17 cellular contexts compared by ENCODE assay signal in the genomic region with DNA sequence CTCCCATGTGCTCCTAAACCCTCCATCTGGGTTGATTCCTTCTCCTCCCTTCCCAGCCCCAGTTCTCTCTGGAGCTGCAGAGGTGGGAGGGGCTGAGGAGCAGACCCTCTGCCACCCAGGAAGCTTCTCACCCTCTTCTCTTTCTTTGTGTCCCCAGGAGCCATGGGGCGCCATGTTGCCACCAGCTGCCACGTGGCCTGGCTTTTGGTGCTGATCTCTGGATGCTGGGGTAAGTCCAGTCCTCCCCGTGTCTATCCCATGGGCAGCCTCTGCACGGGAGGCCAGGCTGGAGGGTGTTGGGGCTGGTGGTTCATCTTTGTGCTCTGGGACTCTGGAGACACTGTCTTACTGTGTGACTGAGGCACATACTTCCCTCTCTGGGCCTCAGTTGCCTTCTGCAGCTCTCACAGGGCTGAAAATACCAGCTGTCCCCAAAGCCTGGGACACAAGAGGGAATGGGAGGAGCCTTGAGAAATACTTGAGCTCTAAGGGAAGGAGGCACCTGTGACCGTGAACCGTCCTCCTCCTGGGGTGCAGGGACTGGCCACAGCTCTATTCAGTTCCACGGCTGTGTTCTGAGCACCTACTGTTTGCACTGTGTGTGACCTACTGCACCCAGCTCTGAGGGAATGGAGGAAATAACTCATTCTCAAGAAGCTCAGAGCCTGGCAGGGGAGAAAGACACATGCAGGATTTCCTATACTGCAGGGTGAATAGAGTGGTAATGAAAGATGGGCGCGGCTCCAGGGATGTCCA. TPM values are rescaled to one million over a fixed set of nuclear protein-coding genes. Genes with fewer than 3 reads are reported as not detected.
DNase-seq lines count a peak whose midpoint lies in the region; ATAC-seq and TF ChIP-seq lines count a peak whose summit lies in the region.
"Had no signal": no experiment of that assay in that cellular context is flagged by ENCODE, and none has a peak within 500 bp of the region (broad histone marks: within the 10 kb centered on the region; RNA-seq: fewer than 3 reads in every experiment).

No MANE protein-coding gene starts in this region.

- TF ChIP-seq CTCF in neural progenitor cell (IDR thresholded peaks at IDR 0.05) (no peak), spleen (IDR thresholded peaks at IDR 0.05 in 8 of 11, conservative IDR thresholded peaks at IDR 0.05 in 3 of 11) (no peak)

- no peak overlapping the region for H3K4me3 Mint-ChIP-seq in activated naive CD4-positive, alpha-beta T cell treated with anti-CD3 and anti-CD28 coated beads, Interleukin-2, amount 50 U/mL, for 24 hours
- no peak overlapping the region for H3K4me3 Mint-ChIP-seq in activated naive CD4-positive, alpha-beta T cell treated with anti-CD3 and anti-CD28 coated beads, Interleukin-2, amount 10 ng/mL, durations not matched to agents 7 days and 5 days
- H3K4me3 Mint-ChIP-seq in activated T-helper 17 cell treated with anti-CD3 and anti-CD28 coated beads, Interleukin-2, amount 50 U/mL, for 72 hours = no peak overlapping the region
- peak overlapping the region; percentile 6 for H3K4me3 Mint-ChIP-seq in neural progenitor cell
- H3K4me3 Mint-ChIP-seq: CD4-positive, alpha-beta T cell had no signal

- H3K27me3 ChIP-seq in neural progenitor cell (no peaks in the 10 kb centered on the region), spleen (replicated peaks in 1 of 7) (no peaks in the 10 kb centered on the region)

- no peak overlapping the region for H3K27ac ChIP-seq in neural progenitor cell
- H3K27ac ChIP-seq in spleen = no peak overlapping the region
- H3K27ac ChIP-seq: 22Rv1, A549, C4-2B, GM23248 had no signal

- H3K27me3 Mint-ChIP-seq in activated naive CD4-positive, alpha-beta T cell treated with anti-CD3 and anti-CD28 coated beads, Interleukin-2, amount 50 U/mL, for 24 hours = no peaks in the 10 kb centered on the region
- H3K27me3 Mint-ChIP-seq in activated naive CD4-positive, alpha-beta T cell treated with anti-CD3 and anti-CD28 coated beads, Interleukin-2, amount 10 ng/mL, durations not matched to agents 7 days and 5 days = peaks cover 12% of the 10 kb centered on the region
- H3K27me3 Mint-ChIP-seq in activated T-helper 17 cell treated with anti-CD3 and anti-CD28 coated beads, Interleukin-2, amount 50 U/mL, for 72 hours = no peaks in the 10 kb centered on the region
- H3K27me3 Mint-ChIP-seq in neural progenitor cell (ENCODE audit: insufficient read depth, low read depth) = peaks cover 19% of the 10 kb centered on the region
- H3K27me3 Mint-ChIP-seq: CD4-positive, alpha-beta T cell had no signal

- no peak for TF ChIP-seq POLR2A in spleen (IDR thresholded peaks at IDR 0.05)

- H2AFZ ChIP-seq in neural progenitor cell (replicated peaks) = no peak overlapping the region
- H2AFZ ChIP-seq: GM23248 had no signal

- ATAC-seq in activated T-helper 17 cell treated with anti-CD3 and anti-CD28 coated beads, Interleukin-2, amount 50 U/mL, for 72 hours (replicated peaks) = no peak
- no peak for ATAC-seq in GM18861 (IDR thresholded peaks at IDR 0.05; ENCODE audit: unreplicated experiment)
- no peak for ATAC-seq in GM18498 (IDR thresholded peaks at IDR 0.05; ENCODE audit: unreplicated experiment)
- ATAC-seq: A549 had no signal

- H3K9ac ChIP-seq in neural progenitor cell = no peak overlapping the region
- H3K9ac ChIP-seq: GM23248 had no signal

- no peaks in the 10 kb centered on the region for H3K79me2 ChIP-seq in neural progenitor cell (ENCODE audit: low read depth)

- no peaks in the 10 kb centered on the region for H3K9me3 Mint-ChIP-seq in activated naive CD4-positive, alpha-beta T cell treated with anti-CD3 and anti-CD28 coated beads, Interleukin-2, amount 50 U/mL, for 24 hours
- no peaks in the 10 kb centered on the region for H3K9me3 Mint-ChIP-seq in activated naive CD4-positive, alpha-beta T cell treated with anti-CD3 and anti-CD28 coated beads, Interleukin-2, amount 10 ng/mL, durations not matched to agents 7 days and 5 days
- no peaks in the 10 kb centered on the region for H3K9me3 Mint-ChIP-seq in activated T-helper 17 cell treated with anti-CD3 and anti-CD28 coated beads, Interleukin-2, amount 50 U/mL, for 72 hours
- H3K9me3 Mint-ChIP-seq in neural progenitor cell = no peaks in the 10 kb centered on the region
- H3K9me3 Mint-ChIP-seq: CD4-positive, alpha-beta T cell had no signal

- H3K36me3 ChIP-seq in neural progenitor cell (no peaks in the 10 kb centered on the region), spleen (no peaks in the 10 kb centered on the region)

- H3K4me3 ChIP-seq in neural progenitor cell (no peak overlapping the region), spleen (no peak overlapping the region)
- H3K4me3 ChIP-seq: A549, GM23248 had no signal

- no peaks in the 10 kb centered on the region for H3K36me3 Mint-ChIP-seq in activated naive CD4-positive, alpha-beta T cell treated with anti-CD3 and anti-CD28 coated beads, Interleukin-2, amount 50 U/mL, for 24 hours
- H3K36me3 Mint-ChIP-seq in activated naive CD4-positive, alpha-beta T cell treated with anti-CD3 and anti-CD28 coated beads, Interleukin-2, amount 10 ng/mL, durations not matched to agents 7 days and 5 days = no peaks in the 10 kb centered on the region
- no peaks in the 10 kb centered on the region for H3K36me3 Mint-ChIP-seq in activated T-helper 17 cell treated with anti-CD3 and anti-CD28 coated beads, Interleukin-2, amount 50 U/mL, for 72 hours (ENCODE audit: low read depth)
- H3K36me3 Mint-ChIP-seq in neural progenitor cell = no peaks in the 10 kb centered on the region

- WGBS in spleen, 5 donors = 80 to 91% (median 84%) methylated on average over 9 of the region's 9 CpGs

- H3F3A ChIP-seq in neural progenitor cell (ENCODE audit: low read depth) = no peaks in the 10 kb centered on the region

- H4K20me1 ChIP-seq in neural progenitor cell (ENCODE audit: low read depth) = no peaks in the 10 kb centered on the region

- no peaks in the 10 kb centered on the region for H3K4me1 Mint-ChIP-seq in activated naive CD4-positive, alpha-beta T cell treated with anti-CD3 and anti-CD28 coated beads, Interleukin-2, amount 50 U/mL, for 24 hours
- H3K4me1 Mint-ChIP-seq in activated naive CD4-positive, alpha-beta T cell treated with anti-CD3 and anti-CD28 coated beads, Interleukin-2, amount 10 ng/mL, durations not matched to agents 7 days and 5 days = no peaks in the 10 kb centered on the region
- no peaks in the 10 kb centered on the region for H3K4me1 Mint-ChIP-seq in activated T-helper 17 cell treated with anti-CD3 and anti-CD28 coated beads, Interleukin-2, amount 50 U/mL, for 72 hours
- H3K4me1 Mint-ChIP-seq in neural progenitor cell = peaks cover 22% of the 10 kb centered on the region

- H3K9me3 ChIP-seq in neural progenitor cell (ENCODE audit: low read depth) = no peaks in the 10 kb centered on the region
- H3K9me3 ChIP-seq in spleen = no peaks in the 10 kb centered on the region
- H3K9me3 ChIP-seq: A549, Caco-2 had no signal

- no peak for DNase-seq in activated naive CD4-positive, alpha-beta T cell treated with anti-CD3 and anti-CD28 coated beads, Interleukin-2, amount 10 ng/mL, durations not matched to agents 7 days and 5 days
- DNase-seq in neural progenitor cell (ENCODE audit: low spot score) (no peak), spleen (peak; percentile 46), NCI-H446 treated with DMSO at 0.1 percent for 48 hours (lab: John Stamatoyannopoulos, UW) (no peak)
- DNase-seq: AML-193; Caco-2; CD4-positive, alpha-beta T cell; DMS79 treated with DMSO at 0.1 percent for 48 hours; GF-D8; GM23248 had no signal

- H3K4me1 ChIP-seq in neural progenitor cell = peaks cover 9% of the 10 kb centered on the region
- peaks cover 0 to 6% (median 0%) of the 10 kb centered on the region in 6 donors for H3K4me1 ChIP-seq in spleen
- H3K4me1 ChIP-seq: A549, Caco-2 had no signal

- CTCF ChIA-PET in activated naive CD4-positive, alpha-beta T cell treated with anti-CD3 and anti-CD28 coated beads, Interleukin-2, amount 10 ng/mL, durations not matched to agents 7 days and 5 days (lab: Charles Lee) = no interaction called here

- peak overlapping the region; percentile 68 for H3K27ac Mint-ChIP-seq in activated naive CD4-positive, alpha-beta T cell treated with anti-CD3 and anti-CD28 coated beads, Interleukin-2, amount 50 U/mL, for 24 hours
- H3K27ac Mint-ChIP-seq in activated naive CD4-positive, alpha-beta T cell treated with anti-CD3 and anti-CD28 coated beads, Interleukin-2, amount 10 ng/mL, durations not matched to agents 7 days and 5 days = no peak overlapping the region
- peak overlapping the region; percentile 20 for H3K27ac Mint-ChIP-seq in activated T-helper 17 cell treated with anti-CD3 and anti-CD28 coated beads, Interleukin-2, amount 50 U/mL, for 72 hours
- H3K27ac Mint-ChIP-seq in neural progenitor cell = peak overlapping the region; percentile 14
- H3K27ac Mint-ChIP-seq: CD4-positive, alpha-beta T cell had no signal

- H3K4me2 ChIP-seq in neural progenitor cell = no peak overlapping the region
- H3K4me2 ChIP-seq: A549 had no signal

- intact Hi-C loops in spleen (cut with DNase I; ENCODE audit: low total_unique reads) = no loop called here

RNA-seq across cellular contexts. Expression of a gene that starts 43.1 kb away (rescaled TPM):
- total RNA-seq in activated T-helper 17 cell treated with anti-CD3 and anti-CD28 coated beads, Interleukin-2, amount 50 U/mL, for 72 hours = 10 to 100 TPM in 1 of 2 donors, under 1 TPM in 1; 0.09 to 16.2 TPM
- total RNA-seq in neural progenitor cell (ENCODE audit: low replicate concordance) = 5.9 and 10.3 TPM in 2 replicates
- total RNA-seq in spleen = 10 to 100 TPM in 5 of 7 donors, 1 to 10 TPM in 2; 8.4 to 19.9 (median 12.8) TPM
- polyA plus RNA-seq in spleen = 1 to 10 TPM; 2.0 to 4.8 (median 3.3) TPM
- total RNA-seq: GM23248 had no signal
